Comparison of ENCODE assay signal across 18 cellular contexts in the genomic region with DNA sequence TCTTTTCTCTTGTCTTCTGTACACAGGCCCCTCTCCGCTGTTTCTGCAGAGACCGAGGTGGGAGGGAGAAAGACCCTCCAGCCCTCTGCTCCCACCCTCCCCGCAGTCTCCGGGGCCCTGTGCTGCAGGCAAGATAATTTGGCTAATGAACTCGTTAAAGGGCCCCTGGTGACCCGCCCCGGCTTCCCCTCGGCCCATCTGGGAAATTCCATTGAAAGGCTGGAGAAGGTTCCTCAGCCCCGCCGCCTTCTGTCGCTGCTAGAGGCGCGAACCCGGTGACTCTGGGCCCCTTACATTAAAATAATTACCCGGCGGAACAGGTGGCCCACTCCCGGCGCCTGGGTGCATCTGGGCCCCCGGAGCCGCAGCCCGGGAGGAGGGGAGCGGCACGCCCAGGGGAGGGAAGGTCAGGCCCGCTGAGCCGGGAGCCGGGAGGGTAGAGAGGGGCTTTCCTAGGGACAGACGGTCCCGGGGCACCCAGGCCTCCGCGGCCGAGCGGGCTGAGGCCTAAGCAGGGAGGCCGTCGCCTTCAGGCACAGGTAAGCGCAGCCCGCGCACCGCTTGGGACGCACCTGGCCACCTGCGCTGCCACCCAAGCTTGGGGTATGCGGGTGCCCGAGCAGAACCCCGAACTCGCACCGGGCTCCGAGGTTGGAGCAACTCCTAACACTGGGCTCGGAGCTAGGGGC. TPM values are rescaled to one million over a fixed set of nuclear protein-coding genes. Genes with fewer than 3 reads are reported as not detected.
DNase-seq lines count a peak whose midpoint lies in the region; FAIRE-seq and TF ChIP-seq lines count a peak whose summit lies in the region.
"Had no signal": no experiment of that assay in that cellular context is flagged by ENCODE, and none has a peak within 500 bp of the region (broad histone marks: within the 10 kb centered on the region; RNA-seq: fewer than 3 reads in every experiment).

No MANE protein-coding gene starts in this region.

- H2BK20ac ChIP-seq in H1 (ENCODE audit: low read length): no peak overlapping the region

- peaks cover 79% of the 10 kb centered on the region for H3K27me3 Mint-ChIP-seq in activated T-helper 1 cell treated with anti-CD3 and anti-CD28 coated beads, Interleukin-12 subunit alpha, Interleukin-12 subunit beta, Interleukin-2, Interleukin-4 antibody, amounts not matched to agents 30 ng/mL and 10 ng/mL and 1 ng/mL, durations not matched to agents 14 hours and 24 hours and 36 hours (ENCODE audit: insufficient read depth)

- H2BK5ac ChIP-seq in H1 (ENCODE audit: low read depth, low read length): no peak overlapping the region; the same call in 1 of the 2 replicates

- H3K56ac ChIP-seq in H1 (replicated peaks; ENCODE audit: insufficient read length, low read depth, low read length): no peak overlapping the region

- H3K9me3 ChIP-seq in H1 (ENCODE audit: insufficient read depth in 2 of 2, low read depth in 1 of 2, low read length in 1 of 2): no peaks in the 10 kb centered on the region
- H3K9me3 ChIP-seq in osteoblast (ENCODE audit: low read depth, low read length): no peaks in the 10 kb centered on the region
- H3K9me3 ChIP-seq: gastrocnemius medialis, left lung, neutrophil had no signal

- FAIRE-seq in GM19239 (lab: Jason Lieb, UNC) (peak; percentile 48), H1 (lab: Jason Lieb, UNC) (no peak)

- H3K14ac ChIP-seq in H1 (ENCODE audit: insufficient read length): no peak overlapping the region

- H3K36me3 ChIP-seq in H1 (ENCODE audit: control insufficient read depth in 2 of 4, insufficient read depth in 4 of 4, low read length in 3 of 4) (peaks cover 0 to 5% (median 0%) of the 10 kb centered on the region in 4 experiments; a peak in 1 of 8 replicates), osteoblast (ENCODE audit: insufficient read depth, low read length) (no peaks in the 10 kb centered on the region)
- H3K36me3 ChIP-seq: gastrocnemius medialis, left lung, neutrophil had no signal

- peaks cover 15 to 63% (median 32%) of the 10 kb centered on the region in 4 experiments for H3K4me1 ChIP-seq in H1 (replicated peaks in 1 of 4; ENCODE audit: control insufficient read depth in 3 of 4, insufficient read depth in 4 of 4, low read length in 3 of 4)
- no peaks in the 10 kb centered on the region for H3K4me1 ChIP-seq in osteoblast (ENCODE audit: insufficient read depth, low read length)

- H3K4me3 Mint-ChIP-seq in activated T-helper 1 cell treated with anti-CD3 and anti-CD28 coated beads, Interleukin-12 subunit alpha, Interleukin-12 subunit beta, Interleukin-2, Interleukin-4 antibody, amounts not matched to agents 30 ng/mL and 10 ng/mL and 1 ng/mL, durations not matched to agents 14 hours and 24 hours and 36 hours: no peak overlapping the region

- no peak overlapping the region for H4K5ac ChIP-seq in H1 (ENCODE audit: insufficient read length, low read depth, low read length)

- no peak for TF ChIP-seq POLR2A in H1 (IDR thresholded peaks at IDR 0.05; ENCODE audit: control extremely low read depth in 1 of 2, low read depth in 2 of 2, low read length in 2 of 2)

- H2BK12ac ChIP-seq in H1 (ENCODE audit: low read depth, low read length): peak overlapping the region; percentile 75; the same call in 1 of the 2 replicates

- peak overlapping the region; percentile 18 to 56; a peak in 3 of 4 replicates for H3K4me2 ChIP-seq in H1 (ENCODE audit: insufficient read depth in 1 of 2, low read depth in 2 of 2, low read length in 2 of 2)
- no peak overlapping the region for H3K4me2 ChIP-seq in osteoblast (ENCODE audit: insufficient read depth, low read length)

- no peak overlapping the region for H3K27ac ChIP-seq in H1 (ENCODE audit: low read depth, low read length)
- H3K27ac ChIP-seq in osteoblast (ENCODE audit: low read depth, low read length): no peak overlapping the region
- H3K27ac ChIP-seq: gastrocnemius medialis, left lung, neutrophil had no signal

- no peaks in the 10 kb centered on the region for H3K79me1 ChIP-seq in H1 (ENCODE audit: low read depth, low read length)

- H3K9ac ChIP-seq in H1 (replicated peaks in 1 of 4; ENCODE audit: extremely low read depth in 1 of 4, low read depth in 3 of 4, low read length in 3 of 4): no peak overlapping the region

- no peak overlapping the region for H3K27ac Mint-ChIP-seq in activated T-helper 1 cell treated with anti-CD3 and anti-CD28 coated beads, Interleukin-12 subunit alpha, Interleukin-12 subunit beta, Interleukin-2, Interleukin-4 antibody, amounts not matched to agents 30 ng/mL and 10 ng/mL and 1 ng/mL, durations not matched to agents 14 hours and 24 hours and 36 hours
- H3K27ac Mint-ChIP-seq: CD8-positive, alpha-beta T cell had no signal

- TF ChIP-seq RAD21 in H1 (IDR thresholded peaks at IDR 0.05 in 1 of 2, conservative IDR thresholded peaks at IDR 0.05 in 1 of 2; ENCODE audit: low read depth in 2 of 2, low read length in 2 of 2): no peak

- no peak overlapping the region for H2AK5ac ChIP-seq in H1 (ENCODE audit: low read depth, low read length)

- H2AFZ ChIP-seq in H1 (ENCODE audit: low read length) (no peak overlapping the region), osteoblast (ENCODE audit: low read length) (no peak overlapping the region)

- WGBS in H1 (ENCODE audit: extremely low coverage in 1 of 2, insufficient coverage in 1 of 2, insufficient read length in 1 of 2, insufficient replicate concordance in 2 of 2, low coverage in 1 of 2, low lambda C conversion rate in 2 of 2, missing lambda C conversion rate in 1 of 2), 2 experiments: 4% methylated on average over 30 of the region's 47 CpGs; no CpG with 5 or more reads in 1 of the 2 experiments

- TF ChIP-seq CTCF in H1 (IDR thresholded peaks at IDR 0.05; ENCODE audit: control extremely low read depth in 1 of 3, insufficient read depth in 1 of 3, low read depth in 1 of 3, low read length in 3 of 3): no peak
- no peak for TF ChIP-seq CTCF in osteoblast (IDR thresholded peaks at IDR 0.05; ENCODE audit: extremely low read depth, low read depth, low read length)

- intact Hi-C loops in activated T-helper 1 cell treated with anti-CD3 and anti-CD28 coated beads, Interleukin-12 subunit alpha, Interleukin-12 subunit beta, Interleukin-2, Interleukin-4 antibody, amounts not matched to agents 30 ng/mL and 10 ng/mL and 1 ng/mL, durations not matched to agents 14 hours and 24 hours and 36 hours (cut with micrococcal nuclease): loop anchor here (2.0 kb wide), 2 partner anchors 17 to 1549 kb away; no protein-coding TSS in a partner anchor

- no peak overlapping the region for H3K4ac ChIP-seq in H1 (replicated peaks; ENCODE audit: insufficient read length, low read depth, low read length)

- peaks cover 4% of the 10 kb centered on the region; the same call in 1 of the 2 replicates for H3K23me2 ChIP-seq in H1 (ENCODE audit: low read depth, low read length)

- CTCF ChIA-PET in H1 (lab: Charles Lee; ENCODE audit: partially characterized antibody): interaction anchor here (1.4 to 1.8 kb wide), 2 partner anchors 11 to 118 kb away, joined by 3 to 6 read pairs; no protein-coding TSS in a partner anchor

- H4K91ac ChIP-seq in H1 (replicated peaks; ENCODE audit: insufficient read length, low read length): no peak overlapping the region

- H3K18ac ChIP-seq in H1 (ENCODE audit: extremely low read depth, low read length): 0 out of 2 replicates have a peak overlapping the region, but pooled peaks have one; percentile 38

- peaks cover 2% of the 10 kb centered on the region for H3K36me3 Mint-ChIP-seq in activated T-helper 1 cell treated with anti-CD3 and anti-CD28 coated beads, Interleukin-12 subunit alpha, Interleukin-12 subunit beta, Interleukin-2, Interleukin-4 antibody, amounts not matched to agents 30 ng/mL and 10 ng/mL and 1 ng/mL, durations not matched to agents 14 hours and 24 hours and 36 hours (ENCODE audit: low read depth)
- H3K36me3 Mint-ChIP-seq: CD8-positive, alpha-beta T cell had no signal

- no peak for TF ChIP-seq EP300 in H1 (IDR thresholded peaks at IDR 0.05; ENCODE audit: borderline replicate concordance in 1 of 2, low read depth in 2 of 2, low read length in 2 of 2)

- H3K79me2 ChIP-seq in H1 (ENCODE audit: control insufficient read depth in 1 of 2, insufficient read depth in 2 of 2, low read length in 2 of 2) (no peaks in the 10 kb centered on the region), osteoblast (ENCODE audit: insufficient read depth, low read length) (no peaks in the 10 kb centered on the region)

- H4K20me1 ChIP-seq in H1 (replicated peaks in 1 of 2; ENCODE audit: control insufficient read depth in 1 of 2, insufficient read depth in 2 of 2, low read length in 2 of 2): peaks cover 11 to 30% of the 10 kb centered on the region in 2 experiments
- H4K20me1 ChIP-seq in osteoblast (ENCODE audit: insufficient read depth, low read length): no peaks in the 10 kb centered on the region

- H3K23ac ChIP-seq in H1 (ENCODE audit: insufficient read length): no peak overlapping the region

- POLR2A ChIA-PET in H1 (lab: Charles Lee; ENCODE audit: partially characterized antibody): interaction anchor here (1.7 to 3.6 kb wide), 2 partner anchors 8 to 12 kb away, joined by 8 to 15 read pairs; partner anchors contain the start of gene MNX1

- peaks cover 14% of the 10 kb centered on the region for H3K4me1 Mint-ChIP-seq in activated T-helper 1 cell treated with anti-CD3 and anti-CD28 coated beads, Interleukin-12 subunit alpha, Interleukin-12 subunit beta, Interleukin-2, Interleukin-4 antibody, amounts not matched to agents 30 ng/mL and 10 ng/mL and 1 ng/mL, durations not matched to agents 14 hours and 24 hours and 36 hours (ENCODE audit: low read depth)
- H3K4me1 Mint-ChIP-seq: central memory CD8-positive, alpha-beta T cell had no signal

- H2BK15ac ChIP-seq in H1 (ENCODE audit: low read length): no peak overlapping the region

- H3K4me3 ChIP-seq in H1 (ENCODE audit: extremely low read depth in 1 of 4, insufficient read depth in 2 of 4, low read depth in 3 of 4, low read length in 4 of 4) (peak overlapping the region in 1 of 4 experiments; percentile 44; a peak in 1 of 8 replicates), osteoblast (ENCODE audit: insufficient read depth, low read length) (no peak overlapping the region)
- H3K4me3 ChIP-seq: left lung had no signal

- H2BK120ac ChIP-seq in H1 (replicated peaks; ENCODE audit: low read depth, low read length): no peak overlapping the region

- no peaks in the 10 kb centered on the region for H3K9me3 Mint-ChIP-seq in activated T-helper 1 cell treated with anti-CD3 and anti-CD28 coated beads, Interleukin-12 subunit alpha, Interleukin-12 subunit beta, Interleukin-2, Interleukin-4 antibody, amounts not matched to agents 30 ng/mL and 10 ng/mL and 1 ng/mL, durations not matched to agents 14 hours and 24 hours and 36 hours
- H3K9me3 Mint-ChIP-seq: CD8-positive, alpha-beta T cell; central memory CD8-positive, alpha-beta T cell had no signal

- peak overlapping the region; percentile 42; the same call in 1 of the 2 replicates for H4K8ac ChIP-seq in H1 (ENCODE audit: extremely low read depth, insufficient read depth, low read length)

- DNase-seq in GM19239 (ENCODE audit: insufficient read length, low spot score): no peak
- DNase-seq in NCI-H2171 (lab: John Stamatoyannopoulos, UW): peak; percentile 61
- DNase-seq in H1 (ENCODE audit: low read depth in 1 of 2, low spot score in 2 of 2): peak in 1 of 2 experiments; percentile 69
- DNase-seq in osteoblast (ENCODE audit: insufficient read length, low spot score, missing footprints): peak; percentile 65
- DNase-seq in activated T-helper 1 cell treated with anti-CD3 and anti-CD28 coated beads, Interleukin-12 subunit alpha, Interleukin-12 subunit beta, Interleukin-2, Interleukin-4 antibody, amounts not matched to agents 30 ng/mL and 10 ng/mL and 1 ng/mL, durations not matched to agents 14 hours and 24 hours and 36 hours (ENCODE audit: low spot score): no peak
- DNase-seq in stimulated activated naive CD4-positive, alpha-beta T cell treated with Interleukin-2 at 50 U/mL for 16 hours (lab: John Stamatoyannopoulos, UW): no peak
- no peak for DNase-seq in HCEC 1CT
- DNase-seq: activated naive CD4-positive, alpha-beta T cell treated with Interleukin-2 at 50 U/mL for 16 hours; anterior cingulate cortex; CD8-positive, alpha-beta T cell; gastrocnemius medialis; GOT3; NCI-H146; NCI-H345; stimulated activated CD4-positive, alpha-beta T cell treated with anti-CD3 and anti-CD28 coated beads, Interleukin-15, amount 100 ng/mL, for 24 hours had no signal

- peaks cover 92 to 100% (median 98%) of the 10 kb centered on the region in 4 experiments for H3K27me3 ChIP-seq in H1 (replicated peaks in 1 of 4; ENCODE audit: control insufficient read depth in 3 of 4, extremely low read depth in 1 of 4, insufficient read depth in 3 of 4, low read length in 3 of 4)
- H3K27me3 ChIP-seq in osteoblast (ENCODE audit: insufficient read depth, low read length): peaks cover 100% of the 10 kb centered on the region

RNA-seq across cellular contexts. Expression of gene MNX1, which starts 7.3 kb away (rescaled TPM):
- total RNA-seq in H1 (2021; fragmentation: NEBNext Ultra II Directional; extraction: Animal tissue kit (Norgen Biotek cat#: 25700)): 0.39 and 0.52 TPM in 2 replicates
- polyA plus RNA-seq in H1 (2011; rRNA removed): not detected in 2 replicates
- 0.04 TPM for polyA plus RNA-seq in H1 (2011; cell fraction: cytosol; rRNA removed)
- 0.10 TPM for polyA plus RNA-seq in H1 (2011; cell fraction: nucleus; rRNA removed)
- polyA plus RNA-seq in H1 (2012, experiment 1 of 2): 0.11 TPM in 1 of 4 replicates, not detected in the others
- polyA plus RNA-seq in H1 (2012, experiment 2 of 2): not detected
- polyA plus RNA-seq in H1 (2013, experiment 1 of 2): 0.10 TPM
- polyA plus RNA-seq in H1 (2013, experiment 2 of 2): 0.09 TPM
- not detected in 2 replicates for polyA minus RNA-seq in H1 (2011; rRNA and poly(A)+ RNA removed)
- polyA minus RNA-seq in H1 (2011; cell fraction: cytosol; rRNA and poly(A)+ RNA removed): not detected
- polyA minus RNA-seq in H1 (2011; cell fraction: nucleus; rRNA and poly(A)+ RNA removed): not detected
- total RNA-seq in osteoblast: not detected in 2 replicates
- not detected in 2 replicates for total RNA-seq in activated T-helper 1 cell treated with anti-CD3 and anti-CD28 coated beads, Interleukin-12 subunit alpha, Interleukin-12 subunit beta, Interleukin-2, Interleukin-4 antibody, amounts not matched to agents 30 ng/mL and 10 ng/mL and 1 ng/mL, durations not matched to agents 14 hours and 24 hours and 36 hours
- total RNA-seq: CD8-positive, alpha-beta T cell had no signal

Comparison
In these comparisons a context has a peak if more than half of its experiments do, and no peak if none do; other contexts are left out.
1. DNase-seq: peak in NCI-H2171 (single experiment) and osteoblast (single experiment); none in GM19239 (single experiment), activated T-helper 1 cell treated with anti-CD3 and anti-CD28 coated beads, Interleukin-12 subunit alpha, Interleukin-12 subunit beta, Interleukin-2, Interleukin-4 antibody, amounts not matched to agents 30 ng/mL and 10 ng/mL and 1 ng/mL, durations not matched to agents 14 hours and 24 hours and 36 hours (single experiment), stimulated activated naive CD4-positive, alpha-beta T cell treated with Interleukin-2 at 50 U/mL for 16 hours (single experiment) and HCEC 1CT (single experiment).